Comparison of ENCODE assay signal across 8 cellular contexts in the genomic region with DNA sequence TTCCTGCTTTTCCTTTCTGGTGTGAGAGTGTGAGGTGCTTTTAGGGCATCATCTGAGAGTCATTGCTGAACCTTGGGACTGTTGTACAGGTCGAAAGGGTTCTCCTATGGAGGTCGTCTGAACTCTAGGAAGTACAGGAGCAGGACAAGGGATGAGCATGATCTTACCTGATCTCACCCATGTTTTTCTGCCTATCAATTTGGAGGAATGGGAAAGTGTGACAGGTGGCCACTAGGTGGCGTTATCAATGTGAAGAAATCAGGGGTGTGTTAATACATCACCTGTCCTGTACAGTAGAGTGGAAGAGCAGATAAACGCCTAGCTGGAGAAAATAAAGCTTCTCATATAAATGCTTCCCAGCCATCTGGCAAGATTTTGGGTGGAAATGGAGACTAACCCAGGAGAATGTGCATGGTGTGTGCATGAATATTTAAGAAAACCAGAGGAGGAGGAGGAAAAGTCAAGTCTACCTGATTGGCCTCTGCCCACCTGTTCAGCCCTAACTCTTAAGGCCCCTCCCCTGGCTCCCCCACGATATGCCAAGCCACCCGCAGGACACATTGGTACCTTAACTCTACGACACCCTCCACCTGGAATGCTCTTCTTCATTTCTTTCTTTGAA.
DNase-seq lines count a peak whose midpoint lies in the region; ATAC-seq and TF ChIP-seq lines count a peak whose summit lies in the region.

No MANE protein-coding gene starts in this region.

- H3K79me2 ChIP-seq in fibroblast of lung (ENCODE audit: control insufficient read depth, insufficient read depth, low read length): no peaks in the 10 kb centered on the region

- no peak overlapping the region for H3K27ac Mint-ChIP-seq in activated CD8-positive, alpha-beta memory T cell treated with anti-CD3 and anti-CD28 coated beads, Interleukin-2, amount 10 ng/mL, durations not matched to agents 7 days and 5 days

- peaks cover 17% of the 10 kb centered on the region for H3K4me1 Mint-ChIP-seq in activated CD8-positive, alpha-beta memory T cell treated with anti-CD3 and anti-CD28 coated beads, Interleukin-2, amount 10 ng/mL, durations not matched to agents 7 days and 5 days

- DNase-seq in HS-5 (ENCODE audit: low read depth): peak; percentile 24
- peak; percentile 84 for DNase-seq in NCI-H774 (lab: John Stamatoyannopoulos, UW)
- peak; percentile 72 for DNase-seq in activated CD8-positive, alpha-beta memory T cell treated with anti-CD3 and anti-CD28 coated beads, Interleukin-2, amount 10 ng/mL, durations not matched to agents 7 days and 5 days
- DNase-seq in fibroblast of lung (ENCODE audit: low read depth in 2 of 2): peak; percentile 31 to 49
- DNase-seq in ovary: peak in 2 of 5 donors; percentile 45 to 48

- no peaks in the 10 kb centered on the region for H3K9me3 ChIP-seq in fibroblast of lung (ENCODE audit: control insufficient read depth, insufficient read depth, low read depth, low read length)
- no peaks in the 10 kb centered on the region for H3K9me3 ChIP-seq in ovary

- intact Hi-C loops in ovary (cut with DNase I): loop anchor here in 1 of 4 donors (10.0 kb wide), 1 partner anchor 848 kb away; no protein-coding TSS in a partner anchor

- H3K4me3 ChIP-seq in fibroblast of lung (replicated peaks in 1 of 4; ENCODE audit: control extremely low read depth in 1 of 4, insufficient read depth in 1 of 4, low read depth in 3 of 4, low read length in 4 of 4) (no peak overlapping the region), ovary (no peak overlapping the region)

- H3K9ac ChIP-seq in fibroblast of lung (ENCODE audit: insufficient read depth, low read length): no peak overlapping the region

- TF ChIP-seq CTCF in GM12872 (IDR thresholded peaks at IDR 0.05; ENCODE audit: insufficient read depth, low read depth, low read length): peak; percentile 78
- peak; percentile 67 to 82 for TF ChIP-seq CTCF in fibroblast of lung (conservative IDR thresholded peaks at IDR 0.05 in 1 of 2, IDR thresholded peaks at IDR 0.05 in 1 of 2; ENCODE audit: low read depth in 1 of 2, low read length in 2 of 2)
- peak; percentile 52 to 58 (median 54) for TF ChIP-seq CTCF in ovary (IDR thresholded peaks at IDR 0.05)

- no peaks in the 10 kb centered on the region for H3K9me3 Mint-ChIP-seq in activated CD8-positive, alpha-beta memory T cell treated with anti-CD3 and anti-CD28 coated beads, Interleukin-2, amount 10 ng/mL, durations not matched to agents 7 days and 5 days (ENCODE audit: low read depth)

- H3K4me1 ChIP-seq in fibroblast of lung (ENCODE audit: control insufficient read depth, extremely low read depth, insufficient read depth, low read length) (peaks cover 7% of the 10 kb centered on the region), ovary (ENCODE audit: insufficient read depth) (peaks cover 2% of the 10 kb centered on the region)

- H3K36me3 ChIP-seq in fibroblast of lung (ENCODE audit: control insufficient read depth, insufficient read depth, low read length) (no peaks in the 10 kb centered on the region), ovary (no peaks in the 10 kb centered on the region)

- no peak for TF ChIP-seq POLR2A in ovary (IDR thresholded peaks at IDR 0.05)

- CTCF ChIA-PET in activated CD8-positive, alpha-beta memory T cell treated with anti-CD3 and anti-CD28 coated beads, Interleukin-2, amount 10 ng/mL, durations not matched to agents 7 days and 5 days (lab: Charles Lee): interaction anchor here (0.6 to 5.5 kb wide), 22 partner anchors 9 to 921 kb away, joined by 3 to 48 read pairs (median 4); no protein-coding TSS in a partner anchor

- H4K20me1 ChIP-seq in fibroblast of lung (ENCODE audit: control insufficient read depth, extremely low read depth, insufficient read depth, low read length): no peaks in the 10 kb centered on the region

- no peak for TF ChIP-seq EP300 in ovary (IDR thresholded peaks at IDR 0.05)

- H3K27me3 ChIP-seq in fibroblast of lung (ENCODE audit: control insufficient read depth, insufficient read depth, low read length): no peaks in the 10 kb centered on the region
- no peaks in the 10 kb centered on the region for H3K27me3 ChIP-seq in ovary

- no peak overlapping the region for H3K4me2 ChIP-seq in fibroblast of lung (ENCODE audit: extremely low read depth, insufficient read depth, low read length)

- WGBS in ovary, 3 donors: 28 to 40% (median 35%) methylated on average over 7 of the region's 7 CpGs

- H3K27ac ChIP-seq in fibroblast of lung (ENCODE audit: insufficient read depth, low read length) (no peak overlapping the region), ovary (no peak overlapping the region)

- no peak overlapping the region for H2AFZ ChIP-seq in fibroblast of lung (ENCODE audit: low read length)

- no peak overlapping the region for H3K4me3 Mint-ChIP-seq in activated CD8-positive, alpha-beta memory T cell treated with anti-CD3 and anti-CD28 coated beads, Interleukin-2, amount 10 ng/mL, durations not matched to agents 7 days and 5 days

- peak; percentile 59 for ATAC-seq in activated CD8-positive, alpha-beta memory T cell treated with anti-CD3 and anti-CD28 coated beads, Interleukin-2, amount 10 ng/mL, durations not matched to agents 7 days and 5 days
- ATAC-seq in HG02623 (IDR thresholded peaks at IDR 0.05; ENCODE audit: unreplicated experiment): no peak
- ATAC-seq in GM21528 (IDR thresholded peaks at IDR 0.05; ENCODE audit: low FRiP score, unreplicated experiment): no peak

- peaks cover under 1% of the 10 kb centered on the region for H3K27me3 Mint-ChIP-seq in activated CD8-positive, alpha-beta memory T cell treated with anti-CD3 and anti-CD28 coated beads, Interleukin-2, amount 10 ng/mL, durations not matched to agents 7 days and 5 days

- H3K36me3 Mint-ChIP-seq in activated CD8-positive, alpha-beta memory T cell treated with anti-CD3 and anti-CD28 coated beads, Interleukin-2, amount 10 ng/mL, durations not matched to agents 7 days and 5 days: no peaks in the 10 kb centered on the region
